10 cellular contexts compared by ENCODE assay signal in genomic region chr18:58847383-58848071, GRCh38. TPM values are rescaled to one million over a fixed set of nuclear protein-coding genes. Genes with fewer than 3 reads are reported as not detected.
A peak's percentile ranks its signal among the peaks of the same experiment; 100 is the strongest.
DNase-seq lines count a peak whose midpoint lies in the region; ATAC-seq and TF ChIP-seq lines count a peak whose summit lies in the region.
"Had no signal": no experiment of that assay in that cellular context is flagged by ENCODE, and none has a peak within 500 bp of the region (broad histone marks: within the 10 kb centered on the region; RNA-seq: fewer than 3 reads in every experiment).

No MANE protein-coding gene starts in this region.

- POLR2A ChIA-PET in OCI-LY7 (lab: Charles Lee), result interaction anchor here (0.5 kb wide), 1 partner anchor 164 kb away, joined by 3 read pairs; no protein-coding TSS in a partner anchor

- H3K4me2 ChIP-seq in DOHH2 (ENCODE audit: low read length) (peak overlapping the region; percentile 48), OCI-LY7 (ENCODE audit: low read length) (peak overlapping the region; percentile 20; the same call in 1 of the 2 replicates)

- H3K27ac ChIP-seq in DOHH2 (ENCODE audit: low read depth, low read length) (no peak overlapping the region), OCI-LY7 (ENCODE audit: low read depth, low read length, poor library complexity, severe bottlenecking) (no peak overlapping the region)
- H3K27ac ChIP-seq: sigmoid colon had no signal

- H2AFZ ChIP-seq in OCI-LY7 (ENCODE audit: low read length), result no peak overlapping the region

- BruUV-seq in OCI-LY7 (replicated peaks; lab: Mats Ljungman, UMichigan), result no TSS peak

- H3K4me3 ChIP-seq in DOHH2 (ENCODE audit: low read length) (peak overlapping the region; percentile 52), OCI-LY7 (ENCODE audit: low read depth, low read length, poor library complexity, severe bottlenecking) (no peak overlapping the region)

- DNase-seq in OCI-LY7 (ENCODE audit: low spot score) (no peak), Right ventricle myocardium superior (peak; percentile 54), occipital lobe (lab: John Stamatoyannopoulos, UW) (peak; percentile 39), NCI-H446 treated with DMSO at 0.1 percent for 48 hours (lab: John Stamatoyannopoulos, UW) (no peak), SW480 (ENCODE audit: low spot score) (no peak), SKM-1 (lab: John Stamatoyannopoulos, UW; ENCODE audit: unreplicated experiment) (no peak)
- DNase-seq: NCI-H1105 treated with DMSO at 0.1 percent for 48 hours, sigmoid colon had no signal

- ATAC-seq in Right ventricle myocardium superior (ENCODE audit: poor library complexity), result peak; percentile 55
- no peak for ATAC-seq in SK-N-SH treated with all-trans-retinoic acid at 6 μM for 48 hours

- TF ChIP-seq CTCF in DOHH2 (IDR thresholded peaks at IDR 0.05; ENCODE audit: low read depth, low read length, poor library complexity, severe bottlenecking) (no peak), OCI-LY7 (conservative IDR thresholded peaks at IDR 0.05; ENCODE audit: low read length) (no peak)

- no peaks in the 10 kb centered on the region for H4K20me1 ChIP-seq in DOHH2 (ENCODE audit: control insufficient read depth, insufficient read depth, low read depth, low read length)
- H4K20me1 ChIP-seq in OCI-LY7 (ENCODE audit: insufficient read depth, low read length), result no peaks in the 10 kb centered on the region

- H3K79me2 ChIP-seq in DOHH2 (ENCODE audit: control insufficient read depth, low read length) (no peaks in the 10 kb centered on the region), OCI-LY7 (ENCODE audit: insufficient read depth, low read depth, low read length) (no peaks in the 10 kb centered on the region)

- intact Hi-C loops in OCI-LY7 (cut with micrococcal nuclease; ENCODE audit: unreplicated experiment) (no loop called here), Right ventricle myocardium superior (cut with DNase I) (no loop called here)

- H3K9me2 ChIP-seq in DOHH2 (replicated peaks; ENCODE audit: control insufficient read depth, low read length) (no peaks in the 10 kb centered on the region), OCI-LY7 (ENCODE audit: insufficient read depth, low read length) (no peaks in the 10 kb centered on the region)

- no peaks in the 10 kb centered on the region for H3F3A ChIP-seq in DOHH2 (ENCODE audit: control insufficient read depth, insufficient read depth)

- H3K9me3 ChIP-seq in DOHH2 (ENCODE audit: control insufficient read depth, insufficient read depth, low read length) (no peaks in the 10 kb centered on the region), OCI-LY7 (ENCODE audit: low read length) (no peaks in the 10 kb centered on the region)
- H3K9me3 ChIP-seq: sigmoid colon had no signal

- CTCF ChIA-PET in OCI-LY7 (lab: Charles Lee; ENCODE audit: unreplicated experiment), result no interaction called here

- H3K27me3 ChIP-seq in DOHH2 (ENCODE audit: control insufficient read depth, low read length), result peaks cover 14% of the 10 kb centered on the region
- H3K27me3 ChIP-seq: sigmoid colon had no signal

- H3K4me1 ChIP-seq in DOHH2 (ENCODE audit: control insufficient read depth, low read length) (peaks cover 15% of the 10 kb centered on the region), OCI-LY7 (ENCODE audit: insufficient read depth, low read length, poor library complexity, severe bottlenecking) (no peaks in the 10 kb centered on the region)
- H3K4me1 ChIP-seq: sigmoid colon had no signal

- H3K36me3 ChIP-seq in DOHH2 (ENCODE audit: control insufficient read depth, low read length) (no peaks in the 10 kb centered on the region), OCI-LY7 (ENCODE audit: insufficient read depth, low read length) (no peaks in the 10 kb centered on the region)
- H3K36me3 ChIP-seq: sigmoid colon had no signal

TF ChIP-seq in SK-N-SH treated with all-trans-retinoic acid at 6 μM for 48 hours, 23 proteins besides CTCF, POLR2A, EP300 and RAD21:
- TF ChIP-seq TSHZ2 (CRISPR knock-in tag; IDR thresholded peaks at IDR 0.05), result no peak
- no peak for TF ChIP-seq CREB5 (CRISPR knock-in tag; IDR thresholded peaks at IDR 0.05; ENCODE audit: low read depth)
- no peak for TF ChIP-seq OSR1 (CRISPR knock-in tag; IDR thresholded peaks at IDR 0.05)
- no peak for TF ChIP-seq TCF4 (CRISPR knock-in tag; IDR thresholded peaks at IDR 0.05; ENCODE audit: borderline replicate concordance)
- no peak for TF ChIP-seq PATZ1 (CRISPR knock-in tag; IDR thresholded peaks at IDR 0.05; ENCODE audit: borderline replicate concordance)
- TF ChIP-seq GLIS3 (CRISPR knock-in tag; IDR thresholded peaks at IDR 0.05), result no peak
- no peak for TF ChIP-seq PPARA (CRISPR knock-in tag; IDR thresholded peaks at IDR 0.05; ENCODE audit: borderline replicate concordance)
- no peak for TF ChIP-seq CSDC2 (CRISPR knock-in tag; IDR thresholded peaks at IDR 0.05)

RNA-seq across cellular contexts. Expression of gene ZNF532, which starts 17.1 kb away (rescaled TPM):
- total RNA-seq in OCI-LY7 (2014; rRNA removed; shearing (Covaris generic)), result 10.4 and 21.3 TPM in 2 replicates
- total RNA-seq in OCI-LY7 (2022), result 18.7 and 25.1 TPM in 2 replicates
- 53.3 TPM for total RNA-seq in Right ventricle myocardium superior
- total RNA-seq in occipital lobe, result 207 TPM

Comparison
In these comparisons a context has a peak if more than half of its experiments do, and no peak if none do; other contexts are left out.
1. DNase-seq: peak in Right ventricle myocardium superior (single experiment) and occipital lobe (single experiment); none in OCI-LY7 (single experiment), NCI-H446 treated with DMSO at 0.1 percent for 48 hours (single experiment), SW480 (single experiment) and SKM-1 (single experiment).